Comparison of ENCODE assay signal across 7 cellular contexts in genomic region chr1:6587261-6588005, GRCh38. TPM values are rescaled to one million over a fixed set of nuclear protein-coding genes. Genes with fewer than 3 reads are reported as not detected.
DNase-seq lines count a peak whose midpoint lies in the region; ATAC-seq and TF ChIP-seq lines count a peak whose summit lies in the region.
"Had no signal": no experiment of that assay in that cellular context is flagged by ENCODE, and none has a peak within 500 bp of the region (broad histone marks: within the 10 kb centered on the region; RNA-seq: fewer than 3 reads in every experiment).

No MANE protein-coding gene starts in this region.

- H3K4me3 ChIP-seq in DND-41 (ENCODE audit: low read depth in 1 of 2, low read length in 2 of 2) (no peak overlapping the region), lower lobe of right lung (no peak overlapping the region)

- no peaks in the 10 kb centered on the region for H3K27me3 ChIP-seq in DND-41 (ENCODE audit: insufficient read depth, low read length, poor library complexity)
- no peaks in the 10 kb centered on the region for H3K27me3 ChIP-seq in lower lobe of right lung (ENCODE audit: low read depth)

- no peaks in the 10 kb centered on the region for H3K9me3 Mint-ChIP-seq in activated CD4-positive, alpha-beta memory T cell treated with anti-CD3 and anti-CD28 coated beads for 36 hours

- ATAC-seq in DND-41 (ENCODE audit: insufficient read depth, low read depth) (peak; percentile 22; the same call in 1 of the 3 replicates), lower lobe of right lung (peak; percentile 49 to 50), HG03097 (IDR thresholded peaks at IDR 0.05; ENCODE audit: low FRiP score, unreplicated experiment) (no peak)

- H3K4me1 ChIP-seq in DND-41 (ENCODE audit: insufficient read depth, low read length), result peaks cover under 1% of the 10 kb centered on the region
- H3K4me1 ChIP-seq in lower lobe of right lung, result peaks cover 40% of the 10 kb centered on the region

- H3K4me1 Mint-ChIP-seq in activated CD4-positive, alpha-beta memory T cell treated with anti-CD3 and anti-CD28 coated beads for 36 hours (ENCODE audit: low read depth), result peaks cover 20% of the 10 kb centered on the region

- no peaks in the 10 kb centered on the region for H3K9me3 ChIP-seq in DND-41 (ENCODE audit: insufficient read depth, low read length, severe bottlenecking)
- H3K9me3 ChIP-seq in lower lobe of right lung, result no peaks in the 10 kb centered on the region

- DNase-seq in DND-41, result no peak
- DNase-seq in activated CD4-positive, alpha-beta memory T cell treated with anti-CD3 and anti-CD28 coated beads for 36 hours, result no peak
- DNase-seq in lower lobe of right lung, result no peak
- DNase-seq in SW 1271 (lab: John Stamatoyannopoulos, UW), result no peak
- DNase-seq in activated effector memory CD4-positive, alpha-beta T cell treated with Interleukin-2 at 50 U/mL for 16 hours, result no peak
- DNase-seq: NCI-H187 treated with DMSO at 0.1 percent for 48 hours had no signal

- CTCF ChIA-PET in activated CD4-positive, alpha-beta memory T cell treated with anti-CD3 and anti-CD28 coated beads for 36 hours (lab: Charles Lee), result no interaction called here

- H3K4me2 ChIP-seq in DND-41 (ENCODE audit: insufficient read depth, low read length), result no peak overlapping the region

- H3K79me2 ChIP-seq in DND-41 (ENCODE audit: insufficient read depth, low read length), result peaks cover under 1% of the 10 kb centered on the region; the same call in 1 of the 2 replicates

- H3K9ac ChIP-seq in DND-41 (ENCODE audit: low read depth, low read length), result 0 out of 2 replicates have a peak overlapping the region, but pooled peaks have one; percentile 12

- POLR2A ChIA-PET in activated CD4-positive, alpha-beta memory T cell treated with anti-CD3 and anti-CD28 coated beads for 36 hours (lab: Charles Lee), result interaction anchor here (0.6 kb wide), 2 partner anchors 29 to 66 kb away, joined by 3 read pairs; no protein-coding TSS in a partner anchor

- peaks cover 9% of the 10 kb centered on the region for H3K36me3 Mint-ChIP-seq in activated CD4-positive, alpha-beta memory T cell treated with anti-CD3 and anti-CD28 coated beads for 36 hours

- intact Hi-C loops in activated CD4-positive, alpha-beta memory T cell treated with anti-CD3 and anti-CD28 coated beads for 36 hours (cut with micrococcal nuclease), result no loop called here
- intact Hi-C loops in lower lobe of right lung (cut with DNase I), result no loop called here

- no peak overlapping the region for H3K4me3 Mint-ChIP-seq in activated CD4-positive, alpha-beta memory T cell treated with anti-CD3 and anti-CD28 coated beads for 36 hours

- H3K36me3 ChIP-seq in DND-41 (ENCODE audit: insufficient read depth, low read length) (peaks cover 61% of the 10 kb centered on the region), lower lobe of right lung (peaks cover 50% of the 10 kb centered on the region)

- TF ChIP-seq CTCF in DND-41 (IDR thresholded peaks at IDR 0.05; ENCODE audit: borderline replicate concordance, extremely low read depth, low read length, poor library complexity, severe bottlenecking) (no peak), lower lobe of right lung (IDR thresholded peaks at IDR 0.05) (no peak)

- H4K20me1 ChIP-seq in DND-41 (ENCODE audit: insufficient read depth, low read length), result peaks cover 64% of the 10 kb centered on the region

- peak overlapping the region; percentile 33 for H3K27ac Mint-ChIP-seq in activated CD4-positive, alpha-beta memory T cell treated with anti-CD3 and anti-CD28 coated beads for 36 hours

- H3K27ac ChIP-seq in DND-41 (ENCODE audit: low read length) (peak overlapping the region; percentile 44; the same call in 1 of the 2 replicates), lower lobe of right lung (no peak overlapping the region)

- H2AFZ ChIP-seq in DND-41 (ENCODE audit: low read depth, low read length), result no peak overlapping the region

- H3K27me3 Mint-ChIP-seq in activated CD4-positive, alpha-beta memory T cell treated with anti-CD3 and anti-CD28 coated beads for 36 hours, result no peaks in the 10 kb centered on the region

RNA-seq across cellular contexts. Expression of gene ZBTB48, which starts 7.6 kb away (rescaled TPM):
- 10 to 100 TPM; 24.6 to 28.1 TPM for total RNA-seq in activated CD4-positive, alpha-beta memory T cell treated with anti-CD3 and anti-CD28 coated beads for 36 hours
- 36.5 TPM for total RNA-seq in lower lobe of right lung

RNA-seq across cellular contexts. Expression of gene KLHL21, which starts 15.2 kb away (rescaled TPM):
- 10 to 100 TPM; 18.1 to 19.4 TPM for total RNA-seq in activated CD4-positive, alpha-beta memory T cell treated with anti-CD3 and anti-CD28 coated beads for 36 hours
- total RNA-seq in lower lobe of right lung, result 22.6 TPM

RNA-seq across cellular contexts. Expression of gene PHF13, which starts 26.1 kb away (rescaled TPM):
- total RNA-seq in activated CD4-positive, alpha-beta memory T cell treated with anti-CD3 and anti-CD28 coated beads for 36 hours, result 10 to 100 TPM; 16.8 to 16.9 TPM
- 10.2 TPM for total RNA-seq in lower lobe of right lung

RNA-seq across cellular contexts. Expression of gene TAS1R1, which starts 32.3 kb away (rescaled TPM):
- total RNA-seq in activated CD4-positive, alpha-beta memory T cell treated with anti-CD3 and anti-CD28 coated beads for 36 hours, result not detected
- total RNA-seq in lower lobe of right lung, result 0.27 TPM

RNA-seq across cellular contexts. Expression of gene NOL9, which starts 33.1 kb away (rescaled TPM):
- 10 to 100 TPM; 29.8 to 32.5 TPM for total RNA-seq in activated CD4-positive, alpha-beta memory T cell treated with anti-CD3 and anti-CD28 coated beads for 36 hours
- 19.4 TPM for total RNA-seq in lower lobe of right lung
